In the genomic region with DNA sequence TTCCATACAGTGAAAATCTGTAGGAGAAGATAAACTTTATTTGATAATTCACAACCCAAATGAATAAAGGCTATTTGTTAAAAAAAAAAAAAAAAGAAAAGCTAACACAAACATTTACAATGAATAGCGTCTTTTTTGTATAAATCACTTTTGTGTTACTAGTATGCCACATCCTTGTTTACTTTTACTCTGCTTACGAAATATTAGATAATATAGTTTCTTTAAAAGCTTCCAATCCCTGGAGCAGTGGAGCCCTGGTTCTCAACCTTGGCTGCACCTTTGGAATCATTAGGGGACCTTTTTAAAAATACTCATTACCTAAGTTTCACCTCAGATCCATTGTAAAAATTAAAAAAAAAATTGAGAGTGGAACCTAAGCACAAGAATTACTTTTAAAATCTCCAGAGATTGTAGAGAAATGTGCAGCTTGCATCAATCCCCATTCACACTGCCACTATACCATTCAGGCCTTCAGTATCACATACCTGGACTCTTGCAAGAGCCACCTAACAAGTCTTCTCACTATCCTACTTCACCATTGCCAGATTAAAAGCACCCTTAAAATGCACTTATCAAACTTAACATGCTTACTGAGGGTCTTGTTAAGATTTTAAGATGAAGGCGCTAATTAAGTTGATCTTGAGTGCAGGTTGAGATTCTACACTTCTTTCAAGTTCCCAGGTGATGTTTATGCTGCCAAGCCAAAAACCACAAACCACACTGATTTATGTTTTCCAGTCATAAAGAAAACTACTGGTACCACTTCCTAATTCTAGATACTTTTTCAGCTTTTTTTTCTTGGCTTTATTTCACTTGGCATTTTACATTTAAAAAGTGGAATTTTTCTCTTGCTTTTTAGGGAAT, we compare ENCODE assay signal across 1 cellular context.
TF ChIP-seq lines count a peak whose summit lies in the region.

No MANE protein-coding gene starts in this region.

TF ChIP-seq in HepG2, 621 proteins besides CTCF, POLR2A, EP300 and RAD21:
- no peak for TF ChIP-seq TRAFD1 (CRISPR knock-in tag; IDR thresholded peaks at IDR 0.05; ENCODE audit: borderline replicate concordance)
- TF ChIP-seq SOX13 (IDR thresholded peaks at IDR 0.05): no peak
- TF ChIP-seq SOX13 (CRISPR knock-in tag; conservative IDR thresholded peaks at IDR 0.05 in 1 of 2, IDR thresholded peaks at IDR 0.05 in 1 of 2): peak in 1 of 2 experiments; percentile 53; a peak in 1 of 4 replicates
- 0 out of 2 replicates have a peak, but pooled peaks have one; percentile 33 for TF ChIP-seq NCOA2 (CRISPR knock-in tag; IDR thresholded peaks at IDR 0.05)
- TF ChIP-seq, protein P1, sequence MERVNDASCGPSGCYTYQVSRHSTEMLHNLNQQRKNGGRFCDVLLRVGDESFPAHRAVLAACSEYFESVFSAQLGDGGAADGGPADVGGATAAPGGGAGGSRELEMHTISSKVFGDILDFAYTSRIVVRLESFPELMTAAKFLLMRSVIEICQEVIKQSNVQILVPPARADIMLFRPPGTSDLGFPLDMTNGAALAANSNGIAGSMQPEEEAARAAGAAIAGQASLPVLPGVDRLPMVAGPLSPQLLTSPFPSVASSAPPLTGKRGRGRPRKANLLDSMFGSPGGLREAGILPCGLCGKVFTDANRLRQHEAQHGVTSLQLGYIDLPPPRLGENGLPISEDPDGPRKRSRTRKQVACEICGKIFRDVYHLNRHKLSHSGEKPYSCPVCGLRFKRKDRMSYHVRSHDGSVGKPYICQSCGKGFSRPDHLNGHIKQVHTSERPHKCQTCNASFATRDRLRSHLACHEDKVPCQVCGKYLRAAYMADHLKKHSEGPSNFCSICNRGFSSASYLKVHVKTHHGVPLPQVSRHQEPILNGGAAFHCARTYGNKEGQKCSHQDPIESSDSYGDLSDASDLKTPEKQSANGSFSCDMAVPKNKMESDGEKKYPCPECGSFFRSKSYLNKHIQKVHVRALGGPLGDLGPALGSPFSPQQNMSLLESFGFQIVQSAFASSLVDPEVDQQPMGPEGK (CRISPR knock-in tag; IDR thresholded peaks at IDR 0.05): no peak
- no peak for TF ChIP-seq ADNP (CRISPR knock-in tag; IDR thresholded peaks at IDR 0.05)
- no peak for TF ChIP-seq ZNF34 (CRISPR knock-in tag; IDR thresholded peaks at IDR 0.05; ENCODE audit: borderline replicate concordance)
- no peak for TF ChIP-seq ZNF850 (CRISPR knock-in tag; conservative IDR thresholded peaks at IDR 0.05)
- TF ChIP-seq AKAP8 (CRISPR knock-in tag; IDR thresholded peaks at IDR 0.05): no peak
- TF ChIP-seq ZC3H13 (CRISPR knock-in tag; IDR thresholded peaks at IDR 0.05): no peak
- no peak for TF ChIP-seq TMF1 (CRISPR knock-in tag; IDR thresholded peaks at IDR 0.05; ENCODE audit: low read depth)
- no peak for TF ChIP-seq NCOR1 (IDR thresholded peaks at IDR 0.05; ENCODE audit: borderline replicate concordance, low read length)
- TF ChIP-seq RCOR2 (CRISPR knock-in tag; IDR thresholded peaks at IDR 0.05): no peak
- no peak for TF ChIP-seq ZBTB25 (CRISPR knock-in tag; IDR thresholded peaks at IDR 0.05)
- TF ChIP-seq MYC (CRISPR knock-in tag; IDR thresholded peaks at IDR 0.05; ENCODE audit: borderline replicate concordance): no peak
- TF ChIP-seq FOXA1 (IDR thresholded peaks at IDR 0.05): no peak
- peak; percentile 67 for TF ChIP-seq FOXA1 (CRISPR knock-in tag; IDR thresholded peaks at IDR 0.05)
- TF ChIP-seq FOXP4 (CRISPR knock-in tag; IDR thresholded peaks at IDR 0.05): peak; percentile 32; the same call in 1 of the 2 replicates
- TF ChIP-seq, protein P2, sequence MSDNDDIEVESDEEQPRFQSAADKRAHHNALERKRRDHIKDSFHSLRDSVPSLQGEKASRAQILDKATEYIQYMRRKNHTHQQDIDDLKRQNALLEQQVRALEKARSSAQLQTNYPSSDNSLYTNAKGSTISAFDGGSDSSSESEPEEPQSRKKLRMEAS (IDR thresholded peaks at IDR 0.05): no peak
- TF ChIP-seq FOXA3 (CRISPR knock-in tag; IDR thresholded peaks at IDR 0.05): peak; percentile 86
- TF ChIP-seq, protein P3, sequence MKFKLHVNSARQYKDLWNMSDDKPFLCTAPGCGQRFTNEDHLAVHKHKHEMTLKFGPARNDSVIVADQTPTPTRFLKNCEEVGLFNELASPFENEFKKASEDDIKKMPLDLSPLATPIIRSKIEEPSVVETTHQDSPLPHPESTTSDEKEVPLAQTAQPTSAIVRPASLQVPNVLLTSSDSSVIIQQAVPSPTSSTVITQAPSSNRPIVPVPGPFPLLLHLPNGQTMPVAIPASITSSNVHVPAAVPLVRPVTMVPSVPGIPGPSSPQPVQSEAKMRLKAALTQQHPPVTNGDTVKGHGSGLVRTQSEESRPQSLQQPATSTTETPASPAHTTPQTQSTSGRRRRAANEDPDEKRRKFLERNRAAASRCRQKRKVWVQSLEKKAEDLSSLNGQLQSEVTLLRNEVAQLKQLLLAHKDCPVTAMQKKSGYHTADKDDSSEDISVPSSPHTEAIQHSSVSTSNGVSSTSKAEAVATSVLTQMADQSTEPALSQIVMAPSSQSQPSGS (CRISPR knock-in tag; IDR thresholded peaks at IDR 0.05): no peak
- no peak for TF ChIP-seq GTF2F1 (IDR thresholded peaks at IDR 0.05; ENCODE audit: low read length)
- TF ChIP-seq ZNF430 (CRISPR knock-in tag; IDR thresholded peaks at IDR 0.05): no peak
- TF ChIP-seq ISL2 (CRISPR knock-in tag; IDR thresholded peaks at IDR 0.05): 0 out of 2 replicates have a peak, but pooled peaks have one; percentile 36
- no peak for TF ChIP-seq BCL6 (CRISPR knock-in tag; IDR thresholded peaks at IDR 0.05)
- TF ChIP-seq ZNF569 (CRISPR knock-in tag; IDR thresholded peaks at IDR 0.05; ENCODE audit: borderline replicate concordance): no peak
- TF ChIP-seq, protein P4, sequence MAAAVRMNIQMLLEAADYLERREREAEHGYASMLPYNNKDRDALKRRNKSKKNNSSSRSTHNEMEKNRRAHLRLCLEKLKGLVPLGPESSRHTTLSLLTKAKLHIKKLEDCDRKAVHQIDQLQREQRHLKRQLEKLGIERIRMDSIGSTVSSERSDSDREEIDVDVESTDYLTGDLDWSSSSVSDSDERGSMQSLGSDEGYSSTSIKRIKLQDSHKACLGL (CRISPR knock-in tag; IDR thresholded peaks at IDR 0.05): no peak
- TF ChIP-seq CEBPG (CRISPR knock-in tag; IDR thresholded peaks at IDR 0.05): peak; percentile 41; the same call in 1 of the 2 replicates
- TF ChIP-seq, protein P5, sequence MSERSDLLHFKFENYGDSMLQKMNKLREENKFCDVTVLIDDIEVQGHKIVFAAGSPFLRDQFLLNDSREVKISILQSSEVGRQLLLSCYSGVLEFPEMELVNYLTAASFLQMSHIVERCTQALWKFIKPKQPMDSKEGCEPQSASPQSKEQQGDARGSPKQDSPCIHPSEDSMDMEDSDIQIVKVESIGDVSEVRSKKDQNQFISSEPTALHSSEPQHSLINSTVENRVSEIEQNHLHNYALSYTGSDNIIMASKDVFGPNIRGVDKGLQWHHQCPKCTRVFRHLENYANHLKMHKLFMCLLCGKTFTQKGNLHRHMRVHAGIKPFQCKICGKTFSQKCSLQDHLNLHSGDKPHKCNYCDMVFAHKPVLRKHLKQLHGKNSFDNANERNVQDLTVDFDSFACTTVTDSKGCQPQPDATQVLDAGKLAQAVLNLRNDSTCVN (CRISPR knock-in tag; IDR thresholded peaks at IDR 0.05; ENCODE audit: borderline replicate concordance): no peak
- TF ChIP-seq HMG20A (CRISPR knock-in tag; IDR thresholded peaks at IDR 0.05; ENCODE audit: borderline replicate concordance): peak; percentile 45; the same call in 1 of the 2 replicates
- TF ChIP-seq, protein P6, sequence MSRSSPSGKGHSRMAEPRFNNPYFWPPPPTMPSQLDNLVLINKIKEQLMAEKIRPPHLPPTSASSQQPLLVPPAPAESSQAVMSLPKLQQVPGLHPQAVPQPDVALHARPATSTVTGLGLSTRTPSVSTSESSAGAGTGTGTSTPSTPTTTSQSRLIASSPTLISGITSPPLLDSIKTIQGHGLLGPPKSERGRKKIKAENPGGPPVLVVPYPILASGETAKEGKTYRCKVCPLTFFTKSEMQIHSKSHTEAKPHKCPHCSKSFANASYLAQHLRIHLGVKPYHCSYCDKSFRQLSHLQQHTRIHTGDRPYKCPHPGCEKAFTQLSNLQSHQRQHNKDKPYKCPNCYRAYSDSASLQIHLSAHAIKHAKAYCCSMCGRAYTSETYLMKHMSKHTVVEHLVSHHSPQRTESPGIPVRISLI (CRISPR knock-in tag; IDR thresholded peaks at IDR 0.05; ENCODE audit: borderline replicate concordance): peak; percentile 64; the same call in 1 of the 2 replicates
- TF ChIP-seq ARID5B (CRISPR knock-in tag; IDR thresholded peaks at IDR 0.05): peak; percentile 66
- no peak for TF ChIP-seq HDAC2 (CRISPR knock-in tag; IDR thresholded peaks at IDR 0.05)
- no peak for TF ChIP-seq NFKBIZ (CRISPR knock-in tag; IDR thresholded peaks at IDR 0.05)
- TF ChIP-seq SOX5 (CRISPR knock-in tag; IDR thresholded peaks at IDR 0.05; ENCODE audit: borderline replicate concordance): peak; percentile 39; the same call in 1 of the 2 replicates
- peak; percentile 61; the same call in 1 of the 2 replicates for TF ChIP-seq NFIC (IDR thresholded peaks at IDR 0.05; ENCODE audit: low read length)
- peak; percentile 74 for TF ChIP-seq GATAD2A (CRISPR knock-in tag; IDR thresholded peaks at IDR 0.05)
- no peak for TF ChIP-seq FOXP1 (IDR thresholded peaks at IDR 0.05)
- TF ChIP-seq FOXP1 (CRISPR knock-in tag; IDR thresholded peaks at IDR 0.05): peak; percentile 10; the same call in 1 of the 2 replicates
- TF ChIP-seq ZNF710 (CRISPR knock-in tag; IDR thresholded peaks at IDR 0.05; ENCODE audit: borderline replicate concordance): no peak
